Comparison of ENCODE assay signal across 1 cellular context in genomic region chr5:156783092-156783491, GRCh38.
TF ChIP-seq lines count a peak whose summit lies in the region.

No MANE protein-coding gene starts in this region.

TF ChIP-seq in GM12878, 131 proteins besides CTCF, POLR2A, EP300 and RAD21 (continued from another document):
- TF ChIP-seq, protein P1, sequence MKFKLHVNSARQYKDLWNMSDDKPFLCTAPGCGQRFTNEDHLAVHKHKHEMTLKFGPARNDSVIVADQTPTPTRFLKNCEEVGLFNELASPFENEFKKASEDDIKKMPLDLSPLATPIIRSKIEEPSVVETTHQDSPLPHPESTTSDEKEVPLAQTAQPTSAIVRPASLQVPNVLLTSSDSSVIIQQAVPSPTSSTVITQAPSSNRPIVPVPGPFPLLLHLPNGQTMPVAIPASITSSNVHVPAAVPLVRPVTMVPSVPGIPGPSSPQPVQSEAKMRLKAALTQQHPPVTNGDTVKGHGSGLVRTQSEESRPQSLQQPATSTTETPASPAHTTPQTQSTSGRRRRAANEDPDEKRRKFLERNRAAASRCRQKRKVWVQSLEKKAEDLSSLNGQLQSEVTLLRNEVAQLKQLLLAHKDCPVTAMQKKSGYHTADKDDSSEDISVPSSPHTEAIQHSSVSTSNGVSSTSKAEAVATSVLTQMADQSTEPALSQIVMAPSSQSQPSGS (IDR thresholded peaks at IDR 0.05; ENCODE audit: low read length) = no peak
- TF ChIP-seq ZBED1 (IDR thresholded peaks at IDR 0.05; ENCODE audit: borderline replicate concordance) (no peak), SP1 (IDR thresholded peaks at IDR 0.05; ENCODE audit: low read depth, low read length) (no peak), GABPA (IDR thresholded peaks at IDR 0.05; ENCODE audit: low read depth) (no peak), BMI1 (IDR thresholded peaks at IDR 0.05; ENCODE audit: borderline replicate concordance) (no peak), KLF5 (IDR thresholded peaks at IDR 0.05; ENCODE audit: partially characterized antibody) (no peak), PAX5 (IDR thresholded peaks at IDR 0.05; ENCODE audit: borderline replicate concordance, low read depth, low read length) (no peak), SIN3A (IDR thresholded peaks at IDR 0.05; ENCODE audit: low read depth, low read length) (no peak), JUND (IDR thresholded peaks at IDR 0.05; ENCODE audit: low read depth, low read length) (no peak), MAX (IDR thresholded peaks at IDR 0.05; ENCODE audit: low read depth, low read length) (no peak)
- TF ChIP-seq, protein P2, sequence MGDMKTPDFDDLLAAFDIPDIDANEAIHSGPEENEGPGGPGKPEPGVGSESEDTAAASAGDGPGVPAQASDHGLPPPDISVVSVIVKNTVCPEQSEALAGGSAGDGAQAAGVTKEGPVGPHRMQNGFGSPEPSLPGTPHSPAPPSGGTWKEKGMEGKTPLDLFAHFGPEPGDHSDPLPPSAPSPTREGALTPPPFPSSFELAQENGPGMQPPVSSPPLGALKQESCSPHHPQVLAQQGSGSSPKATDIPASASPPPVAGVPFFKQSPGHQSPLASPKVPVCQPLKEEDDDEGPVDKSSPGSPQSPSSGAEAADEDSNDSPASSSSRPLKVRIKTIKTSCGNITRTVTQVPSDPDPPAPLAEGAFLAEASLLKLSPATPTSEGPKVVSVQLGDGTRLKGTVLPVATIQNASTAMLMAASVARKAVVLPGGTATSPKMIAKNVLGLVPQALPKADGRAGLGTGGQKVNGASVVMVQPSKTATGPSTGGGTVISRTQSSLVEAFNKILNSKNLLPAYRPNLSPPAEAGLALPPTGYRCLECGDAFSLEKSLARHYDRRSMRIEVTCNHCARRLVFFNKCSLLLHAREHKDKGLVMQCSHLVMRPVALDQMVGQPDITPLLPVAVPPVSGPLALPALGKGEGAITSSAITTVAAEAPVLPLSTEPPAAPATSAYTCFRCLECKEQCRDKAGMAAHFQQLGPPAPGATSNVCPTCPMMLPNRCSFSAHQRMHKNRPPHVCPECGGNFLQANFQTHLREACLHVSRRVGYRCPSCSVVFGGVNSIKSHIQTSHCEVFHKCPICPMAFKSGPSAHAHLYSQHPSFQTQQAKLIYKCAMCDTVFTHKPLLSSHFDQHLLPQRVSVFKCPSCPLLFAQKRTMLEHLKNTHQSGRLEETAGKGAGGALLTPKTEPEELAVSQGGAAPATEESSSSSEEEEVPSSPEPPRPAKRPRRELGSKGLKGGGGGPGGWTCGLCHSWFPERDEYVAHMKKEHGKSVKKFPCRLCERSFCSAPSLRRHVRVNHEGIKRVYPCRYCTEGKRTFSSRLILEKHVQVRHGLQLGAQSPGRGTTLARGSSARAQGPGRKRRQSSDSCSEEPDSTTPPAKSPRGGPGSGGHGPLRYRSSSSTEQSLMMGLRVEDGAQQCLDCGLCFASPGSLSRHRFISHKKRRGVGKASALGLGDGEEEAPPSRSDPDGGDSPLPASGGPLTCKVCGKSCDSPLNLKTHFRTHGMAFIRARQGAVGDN (IDR thresholded peaks at IDR 0.05) = no peak
- TF ChIP-seq, protein P3, sequence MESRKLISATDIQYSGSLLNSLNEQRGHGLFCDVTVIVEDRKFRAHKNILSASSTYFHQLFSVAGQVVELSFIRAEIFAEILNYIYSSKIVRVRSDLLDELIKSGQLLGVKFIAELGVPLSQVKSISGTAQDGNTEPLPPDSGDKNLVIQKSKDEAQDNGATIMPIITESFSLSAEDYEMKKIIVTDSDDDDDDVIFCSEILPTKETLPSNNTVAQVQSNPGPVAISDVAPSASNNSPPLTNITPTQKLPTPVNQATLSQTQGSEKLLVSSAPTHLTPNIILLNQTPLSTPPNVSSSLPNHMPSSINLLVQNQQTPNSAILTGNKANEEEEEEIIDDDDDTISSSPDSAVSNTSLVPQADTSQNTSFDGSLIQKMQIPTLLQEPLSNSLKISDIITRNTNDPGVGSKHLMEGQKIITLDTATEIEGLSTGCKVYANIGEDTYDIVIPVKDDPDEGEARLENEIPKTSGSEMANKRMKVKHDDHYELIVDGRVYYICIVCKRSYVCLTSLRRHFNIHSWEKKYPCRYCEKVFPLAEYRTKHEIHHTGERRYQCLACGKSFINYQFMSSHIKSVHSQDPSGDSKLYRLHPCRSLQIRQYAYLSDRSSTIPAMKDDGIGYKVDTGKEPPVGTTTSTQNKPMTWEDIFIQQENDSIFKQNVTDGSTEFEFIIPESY (IDR thresholded peaks at IDR 0.05) = no peak
- TF ChIP-seq, protein P4, sequence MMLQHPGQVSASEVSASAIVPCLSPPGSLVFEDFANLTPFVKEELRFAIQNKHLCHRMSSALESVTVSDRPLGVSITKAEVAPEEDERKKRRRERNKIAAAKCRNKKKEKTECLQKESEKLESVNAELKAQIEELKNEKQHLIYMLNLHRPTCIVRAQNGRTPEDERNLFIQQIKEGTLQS (IDR thresholded peaks at IDR 0.05; ENCODE audit: borderline replicate concordance, extremely low read depth, low read depth, low read length) = no peak
TF ChIP-seq in GM12878: peak in this region for 0.
